ENCODE assay signal across 1 cellular context in genomic region chr14:100750762-100751699, GRCh38.
TF ChIP-seq lines count a peak whose summit lies in the region.

No MANE protein-coding gene starts in this region.

TF ChIP-seq in GM23338, 12 proteins besides CTCF, POLR2A, EP300 and RAD21 (continued from another document):
- TF ChIP-seq ZNF462 (CRISPR knock-in tag; IDR thresholded peaks at IDR 0.05) = no peak
- TF ChIP-seq EZH2 (IDR thresholded peaks at IDR 0.05; ENCODE audit: low read depth, unreplicated experiment) = no peak
- no peak for TF ChIP-seq EZH2phosphoT487 (IDR thresholded peaks at IDR 0.05; ENCODE audit: unreplicated experiment)
- no peak for TF ChIP-seq ZNF331 (CRISPR knock-in tag; IDR thresholded peaks at IDR 0.05; ENCODE audit: low read depth)
- no peak for TF ChIP-seq JUNB (IDR thresholded peaks at IDR 0.05; ENCODE audit: unreplicated experiment)
- TF ChIP-seq STAT1 (IDR thresholded peaks at IDR 0.05; ENCODE audit: unreplicated experiment) = no peak
- no peak for TF ChIP-seq POLR2AphosphoS5 (IDR thresholded peaks at IDR 0.05; ENCODE audit: low read depth)
- no peak for TF ChIP-seq ZNF114 (CRISPR knock-in tag; IDR thresholded peaks at IDR 0.05)
- TF ChIP-seq REST (IDR thresholded peaks at IDR 0.05; ENCODE audit: unreplicated experiment) = no peak
- TF ChIP-seq ETS1 (IDR thresholded peaks at IDR 0.05) = no peak
TF ChIP-seq in GM23338: peak in this region for 0.
